ENCODE assay signal across 1 cellular context in the genomic region with DNA sequence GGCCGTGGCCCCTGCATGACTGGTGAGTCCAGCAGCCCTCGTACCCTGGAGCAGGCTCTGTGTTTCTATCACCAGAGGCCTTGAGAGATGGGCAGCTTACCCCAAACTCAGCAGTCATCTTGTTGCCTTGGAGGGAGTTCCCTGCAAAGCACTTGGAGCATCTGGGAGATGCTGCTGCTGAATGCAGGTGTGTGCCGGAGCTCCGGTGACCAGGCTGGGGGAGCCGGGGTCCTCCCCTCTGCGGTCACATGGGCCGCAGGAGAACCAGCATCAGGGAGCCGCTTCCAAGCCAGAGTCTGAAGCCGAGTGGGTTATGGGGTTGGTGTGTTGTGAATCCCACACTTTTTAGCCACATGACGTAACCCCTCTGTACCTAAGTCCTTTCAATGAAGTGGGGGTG.
TF ChIP-seq lines count a peak whose summit lies in the region.

No MANE protein-coding gene starts in this region.

TF ChIP-seq in H1, 55 proteins besides CTCF, POLR2A, EP300 and RAD21:
- TF ChIP-seq TCF12 (IDR thresholded peaks at IDR 0.05; ENCODE audit: low read depth, low read length) (no peak), RFX5 (IDR thresholded peaks at IDR 0.05; ENCODE audit: borderline replicate concordance, low read depth, low read length) (no peak), SIRT6 (IDR thresholded peaks at IDR 0.05; ENCODE audit: low read length) (no peak), ASH2L (IDR thresholded peaks at IDR 0.05; ENCODE audit: low read length) (no peak), MAFK (IDR thresholded peaks at IDR 0.05; ENCODE audit: low read depth, low read length) (no peak), BACH1 (IDR thresholded peaks at IDR 0.05; ENCODE audit: low read length) (no peak), JUN (IDR thresholded peaks at IDR 0.05; ENCODE audit: low read depth, low read length) (no peak), ZNF274 (IDR thresholded peaks at IDR 0.05; ENCODE audit: borderline replicate concordance, extremely low read depth, low read length) (no peak), SIN3A (conservative IDR thresholded peaks at IDR 0.05 in 1 of 2, IDR thresholded peaks at IDR 0.05 in 1 of 2; ENCODE audit: low read depth in 1 of 2, low read length in 2 of 2) (no peak), GTF2F1 (IDR thresholded peaks at IDR 0.05; ENCODE audit: borderline replicate concordance, low read depth, low read length) (no peak), PHF8 (conservative IDR thresholded peaks at IDR 0.05; ENCODE audit: low read depth, low read length) (no peak), SAP30 (IDR thresholded peaks at IDR 0.05; ENCODE audit: insufficient read depth, insufficient replicate concordance, low read length) (no peak), SP1 (IDR thresholded peaks at IDR 0.05; ENCODE audit: low read depth, low read length) (no peak)
- TF ChIP-seq, protein P1, sequence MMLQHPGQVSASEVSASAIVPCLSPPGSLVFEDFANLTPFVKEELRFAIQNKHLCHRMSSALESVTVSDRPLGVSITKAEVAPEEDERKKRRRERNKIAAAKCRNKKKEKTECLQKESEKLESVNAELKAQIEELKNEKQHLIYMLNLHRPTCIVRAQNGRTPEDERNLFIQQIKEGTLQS (IDR thresholded peaks at IDR 0.05; ENCODE audit: insufficient read depth, low read depth, low read length), result no peak
